In genomic region chr12:43914391-43914790, GRCh38 we compare ENCODE assay signal across 29 cellular contexts.
"Had no signal": no experiment of that assay in that cellular context is flagged by ENCODE, and none has a peak within 500 bp of the region (broad histone marks: within the 10 kb centered on the region; RNA-seq: fewer than 3 reads in every experiment).

No MANE protein-coding gene starts in this region.

- H3K27ac ChIP-seq: ascending aorta, breast epithelium, cardiac muscle cell, coronary artery, dorsolateral prefrontal cortex, heart left ventricle had no signal

- H3K4me1 ChIP-seq: ascending aorta, breast epithelium had no signal

- H3K27me3 Mint-ChIP-seq: activated CD4-positive, alpha-beta T cell treated with anti-CD3 and anti-CD28 coated beads, Interleukin-2, amount 10 ng/mL, durations not matched to agents 7 days and 5 days; activated naive CD4-positive, alpha-beta T cell treated with anti-CD3 and anti-CD28 coated beads, Interleukin-2, amount 10 ng/mL, durations not matched to agents 7 days and 5 days; activated naive CD8-positive, alpha-beta T cell treated with anti-CD3 and anti-CD28 coated beads, Interleukin-2, amount 10 ng/mL, durations not matched to agents 7 days and 5 days; activated T-cell treated with anti-CD3 and anti-CD28 coated beads, Interleukin-2, amount 50 U/mL, for 24 hours; brain; dendritic cell treated with granulocyte-macrophage colony-stimulating factor and Interleukin-4, amounts not matched to agents 40 ng/mL and 50 ng/mL, for 4 days; T-helper 17 cell had no signal

- H3K27me3 ChIP-seq: ascending aorta, breast epithelium, cardiac muscle cell, dorsolateral prefrontal cortex, heart left ventricle had no signal

- H3K36me3 Mint-ChIP-seq: activated naive CD4-positive, alpha-beta T cell treated with anti-CD3 and anti-CD28 coated beads, Interleukin-2, amount 10 ng/mL, durations not matched to agents 7 days and 5 days; activated naive CD4-positive, alpha-beta T cell treated with anti-CD3 and anti-CD28 coated beads, Interleukin-2, amount 50 U/mL, for 72 hours; activated naive CD8-positive, alpha-beta T cell treated with anti-CD3 and anti-CD28 coated beads, Interleukin-2, amount 10 ng/mL, durations not matched to agents 7 days and 5 days; brain had no signal

- H3K27ac Mint-ChIP-seq: activated CD4-positive, alpha-beta memory T cell treated with anti-CD3 and anti-CD28 coated beads, Interleukin-2, amount 10 ng/mL, durations not matched to agents 7 days and 5 days; activated CD4-positive, alpha-beta T cell treated with anti-CD3 and anti-CD28 coated beads, Interleukin-2, amount 10 ng/mL, durations not matched to agents 7 days and 5 days; activated naive CD4-positive, alpha-beta T cell treated with anti-CD3 and anti-CD28 coated beads, Interleukin-2, amount 10 ng/mL, durations not matched to agents 7 days and 5 days; activated naive CD4-positive, alpha-beta T cell treated with anti-CD3 and anti-CD28 coated beads, Interleukin-2, amount 50 U/mL, for 72 hours; activated naive CD8-positive, alpha-beta T cell treated with anti-CD3 and anti-CD28 coated beads, Interleukin-2, amount 10 ng/mL, durations not matched to agents 7 days and 5 days; activated T-cell treated with anti-CD3 and anti-CD28 coated beads, Interleukin-2, amount 50 U/mL, for 24 hours; activated T-cell treated with anti-CD3 and anti-CD28 coated beads, Interleukin-2, amount 50 U/mL, for 72 hours; brain; dendritic cell treated with granulocyte-macrophage colony-stimulating factor and Interleukin-4, amounts not matched to agents 40 ng/mL and 50 ng/mL, for 4 days; endodermal cell; T-helper 17 cell; T-helper 2 cell treated with Interferon-gamma antibody and Interleukin-4, amounts not matched to agents 5 μg/mL and 100 μg/mL, for 36 hours had no signal

- H3K9me3 Mint-ChIP-seq: activated CD4-positive, alpha-beta memory T cell treated with anti-CD3 and anti-CD28 coated beads, Interleukin-2, amount 10 ng/mL, durations not matched to agents 7 days and 5 days; activated CD4-positive, alpha-beta T cell treated with anti-CD3 and anti-CD28 coated beads, Interleukin-2, amount 10 ng/mL, durations not matched to agents 7 days and 5 days; activated naive CD4-positive, alpha-beta T cell treated with anti-CD3 and anti-CD28 coated beads, Interleukin-2, amount 10 ng/mL, durations not matched to agents 7 days and 5 days; activated naive CD4-positive, alpha-beta T cell treated with anti-CD3 and anti-CD28 coated beads, Interleukin-2, amount 50 U/mL, for 72 hours; activated T-cell treated with anti-CD3 and anti-CD28 coated beads, Interleukin-2, amount 50 U/mL, for 72 hours; brain; dendritic cell treated with granulocyte-macrophage colony-stimulating factor and Interleukin-4, amounts not matched to agents 40 ng/mL and 50 ng/mL, for 4 days; T-helper 2 cell treated with Interferon-gamma antibody and Interleukin-4, amounts not matched to agents 5 μg/mL and 100 μg/mL, for 36 hours had no signal

- H3K4me3 Mint-ChIP-seq: activated CD4-positive, alpha-beta memory T cell treated with anti-CD3 and anti-CD28 coated beads, Interleukin-2, amount 10 ng/mL, durations not matched to agents 7 days and 5 days; activated CD4-positive, alpha-beta T cell treated with anti-CD3 and anti-CD28 coated beads, Interleukin-2, amount 10 ng/mL, durations not matched to agents 7 days and 5 days; activated naive CD4-positive, alpha-beta T cell treated with anti-CD3 and anti-CD28 coated beads, Interleukin-2, amount 10 ng/mL, durations not matched to agents 7 days and 5 days; activated naive CD8-positive, alpha-beta T cell treated with anti-CD3 and anti-CD28 coated beads, Interleukin-2, amount 10 ng/mL, durations not matched to agents 7 days and 5 days; activated T-cell treated with anti-CD3 and anti-CD28 coated beads, Interleukin-2, amount 50 U/mL, for 24 hours; activated T-cell treated with anti-CD3 and anti-CD28 coated beads, Interleukin-2, amount 50 U/mL, for 72 hours; brain; dendritic cell treated with granulocyte-macrophage colony-stimulating factor and Interleukin-4, amounts not matched to agents 40 ng/mL and 50 ng/mL, for 4 days; endodermal cell; T-helper 17 cell; T-helper 2 cell treated with Interferon-gamma antibody and Interleukin-4, amounts not matched to agents 5 μg/mL and 100 μg/mL, for 36 hours had no signal

- DNase-seq: activated CD4-positive, alpha-beta memory T cell treated with anti-CD3 and anti-CD28 coated beads, Interleukin-2, amount 10 ng/mL, durations not matched to agents 7 days and 5 days; activated CD4-positive, alpha-beta T cell treated with anti-CD3 and anti-CD28 coated beads for 1 hour; activated CD4-positive, alpha-beta T cell treated with anti-CD3 and anti-CD28 coated beads for 4 hours; activated CD4-positive, alpha-beta T cell treated with anti-CD3 and anti-CD28 coated beads, Interleukin-2, amount 10 ng/mL, durations not matched to agents 7 days and 5 days; activated CD4-positive, alpha-beta T cell treated with anti-CD3 and anti-CD28 coated beads, Interleukin-2, amount 50 U/mL, for 4 hours; activated CD8-positive, alpha-beta memory T cell treated with anti-CD3 and anti-CD28 coated beads, Interleukin-2, amount 50 U/mL, for 48 hours; activated gamma-delta T cell; activated naive CD4-positive, alpha-beta T cell; activated naive CD4-positive, alpha-beta T cell treated with anti-CD3 and anti-CD28 coated beads, Interleukin-2, amount 10 ng/mL, durations not matched to agents 7 days and 5 days; activated naive CD8-positive, alpha-beta T cell treated with anti-CD3 and anti-CD28 coated beads, Interleukin-2, amount 10 ng/mL, durations not matched to agents 7 days and 5 days; activated T-cell treated with anti-CD3 and anti-CD28 coated beads for 4 hours; activated T-cell treated with anti-CD3 and anti-CD28 coated beads, Interleukin-2, amount 50 U/mL, for 24 hours; activated T-cell treated with anti-CD3 and anti-CD28 coated beads, Interleukin-2, amount 50 U/mL, for 72 hours; central memory CD4-positive, alpha-beta T cell; dorsolateral prefrontal cortex; effector memory CD4-positive, alpha-beta T cell; glutamatergic neuron; heart left ventricle; T-helper 1 cell; T-helper 17 cell had no signal

- H3K9me3 ChIP-seq: ascending aorta, breast epithelium, heart left ventricle had no signal

- H3K4me3 ChIP-seq: ascending aorta, breast epithelium, cardiac muscle cell, coronary artery, dorsolateral prefrontal cortex, heart left ventricle had no signal

- H3K36me3 ChIP-seq: ascending aorta, breast epithelium, cardiac muscle cell, heart left ventricle had no signal

- H3K4me1 Mint-ChIP-seq: activated CD4-positive, alpha-beta memory T cell treated with anti-CD3 and anti-CD28 coated beads, Interleukin-2, amount 10 ng/mL, durations not matched to agents 7 days and 5 days; activated CD4-positive, alpha-beta T cell treated with anti-CD3 and anti-CD28 coated beads, Interleukin-2, amount 10 ng/mL, durations not matched to agents 7 days and 5 days; activated naive CD4-positive, alpha-beta T cell treated with anti-CD3 and anti-CD28 coated beads, Interleukin-2, amount 10 ng/mL, durations not matched to agents 7 days and 5 days; activated naive CD8-positive, alpha-beta T cell treated with anti-CD3 and anti-CD28 coated beads, Interleukin-2, amount 10 ng/mL, durations not matched to agents 7 days and 5 days; brain; endodermal cell had no signal

- ATAC-seq: activated naive CD4-positive, alpha-beta T cell treated with anti-CD3 and anti-CD28 coated beads, Interleukin-2, amount 50 U/mL, for 72 hours; activated T-cell treated with anti-CD3 and anti-CD28 coated beads, Interleukin-2, amount 50 U/mL, for 72 hours; T-helper 17 cell had no signal
